ENCODE assay signal across 8 cellular contexts in the genomic region with DNA sequence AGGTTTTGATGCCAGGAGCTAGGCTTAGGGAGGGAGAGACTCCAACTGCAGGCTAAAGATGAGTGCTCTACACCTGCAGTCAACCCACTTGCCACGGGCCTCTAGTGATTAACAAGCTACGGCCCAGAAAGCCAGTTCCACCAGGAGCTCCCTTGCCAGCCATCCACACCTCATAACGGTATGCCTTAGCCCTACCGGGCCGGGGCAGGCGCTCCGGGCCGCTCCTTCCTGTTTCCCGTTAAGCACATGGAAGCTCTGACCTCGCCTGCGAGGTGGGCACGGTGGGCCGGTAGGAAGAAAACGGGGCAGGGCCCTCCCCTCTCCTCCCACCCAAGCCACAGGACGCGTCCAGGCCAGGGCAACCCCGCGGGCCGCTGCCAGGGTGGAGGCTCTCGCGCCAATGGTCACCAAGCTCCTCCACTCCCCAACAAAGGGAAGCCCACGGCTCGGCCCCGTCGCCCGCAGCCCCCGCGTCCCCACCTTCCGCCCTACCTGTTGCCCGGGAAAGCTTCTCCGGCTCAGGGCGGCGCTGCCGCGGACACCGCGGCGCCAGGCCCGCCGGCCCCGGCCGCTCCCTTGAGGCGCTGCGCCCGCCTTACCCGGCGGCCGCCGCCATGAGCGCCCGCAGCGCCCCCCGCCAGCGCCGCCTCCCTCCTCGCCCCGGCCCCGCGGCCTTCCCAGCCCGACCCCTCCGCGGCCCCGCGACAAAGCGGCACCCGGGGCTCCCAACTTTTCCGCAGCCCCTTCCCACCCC. TPM values are rescaled to one million over a fixed set of nuclear protein-coding genes. Genes with fewer than 3 reads are reported as not detected.
DNase-seq lines count a peak whose midpoint lies in the region; ATAC-seq and TF ChIP-seq lines count a peak whose summit lies in the region.

No MANE protein-coding gene starts in this region.

- no peak for TF ChIP-seq CTCF in suprapubic skin (IDR thresholded peaks at IDR 0.05)

- peak overlapping the region; percentile 92 to 95 for H3K27ac Mint-ChIP-seq in effector memory CD8-positive, alpha-beta T cell

- H3K4me1 ChIP-seq in HAP-1 = peaks cover 24% of the 10 kb centered on the region
- peaks cover 79% of the 10 kb centered on the region for H3K4me1 ChIP-seq in mononuclear cell (ENCODE audit: insufficient read depth, low read length)
- H3K4me1 ChIP-seq in suprapubic skin = peaks cover 70% of the 10 kb centered on the region

- H3K27me3 Mint-ChIP-seq in effector memory CD8-positive, alpha-beta T cell = no peaks in the 10 kb centered on the region

- no peaks in the 10 kb centered on the region for H3K27me3 ChIP-seq in HAP-1 (ENCODE audit: low read depth)
- no peaks in the 10 kb centered on the region for H3K27me3 ChIP-seq in mononuclear cell (ENCODE audit: insufficient read depth, low read length)
- no peaks in the 10 kb centered on the region for H3K27me3 ChIP-seq in suprapubic skin

- no peaks in the 10 kb centered on the region for H3K9me3 Mint-ChIP-seq in effector memory CD8-positive, alpha-beta T cell

- in situ Hi-C loops in G401 (cut with HindIII; ENCODE audit: low sequenced_read_pairs) = no loop called here
- in situ Hi-C loops in HAP-1 (cut with MboI; ENCODE audit: low sequenced_read_pairs) = no loop called here

- peaks cover 55 to 56% of the 10 kb centered on the region in 2 donors for H3K4me1 Mint-ChIP-seq in effector memory CD8-positive, alpha-beta T cell (ENCODE audit: low read depth in 2 of 2)

- no peak for TF ChIP-seq EP300 in suprapubic skin (IDR thresholded peaks at IDR 0.05)

- H3K36me3 ChIP-seq in HAP-1 (replicated peaks) (peaks cover 3% of the 10 kb centered on the region), suprapubic skin (peaks cover 2% of the 10 kb centered on the region)

- peak; percentile 45 for ATAC-seq in effector memory CD8-positive, alpha-beta T cell (replicated peaks)
- no peak for ATAC-seq in HG03139 (IDR thresholded peaks at IDR 0.05; ENCODE audit: unreplicated experiment)

- peak overlapping the region; percentile 85 to 92 for H3K4me3 Mint-ChIP-seq in effector memory CD8-positive, alpha-beta T cell

- DNase-seq in G401 (ENCODE audit: low spot score) (peak; percentile 55), HAP-1 (ENCODE audit: low spot score in 2 of 2) (peak in 1 of 2 experiments; percentile 44), NCI-H1105 treated with DMSO at 0.1 percent for 48 hours (lab: John Stamatoyannopoulos, UW) (peak; percentile 47), suprapubic skin (ENCODE audit: low spot score in 2 of 2) (peak in 1 of 2 donors; percentile 77)
- DNase-seq in activated CD8-positive, alpha-beta memory T cell treated with anti-CD3 and anti-CD28 coated beads for 48 hours (ENCODE audit: low read depth in 2 of 3, low spot score in 2 of 3) = peak in 2 of 3 experiments; percentile 22 to 38
- DNase-seq in effector memory CD8-positive, alpha-beta T cell = peak; percentile 12 to 40 (median 17)

- H3K36me3 Mint-ChIP-seq in effector memory CD8-positive, alpha-beta T cell (ENCODE audit: insufficient read depth) = peaks cover 12% of the 10 kb centered on the region

- TF ChIP-seq POLR2A in suprapubic skin (IDR thresholded peaks at IDR 0.05) = no peak

- 2% methylated on average over 18 of the region's 67 CpGs for WGBS in suprapubic skin

- H3K9me3 ChIP-seq in HAP-1 (no peaks in the 10 kb centered on the region), mononuclear cell (ENCODE audit: low read depth, low read length) (no peaks in the 10 kb centered on the region), suprapubic skin (no peaks in the 10 kb centered on the region)

- peak overlapping the region; percentile 97 for H3K27ac ChIP-seq in suprapubic skin

- H3K4me3 ChIP-seq in HAP-1 (peak overlapping the region; percentile 73), mononuclear cell (ENCODE audit: low read length) (peak overlapping the region; percentile 77), suprapubic skin (peak overlapping the region; percentile 69)

RNA-seq across cellular contexts. Expression of a gene that starts 0.6 kb away (rescaled TPM):
- 38.3 and 68.8 TPM in 2 replicates for total RNA-seq in G401 (2014; rRNA removed; shearing (Covaris generic))
- total RNA-seq in mononuclear cell (84.8 TPM), suprapubic skin (10 to 100 TPM; 46.5 to 57.9 (median 51.4) TPM)

RNA-seq across cellular contexts. Expression of a gene that starts 8.1 kb away (rescaled TPM):
- total RNA-seq in G401 (2014; rRNA removed; shearing (Covaris generic)) = 2.7 and 3.6 TPM in 2 replicates
- total RNA-seq in mononuclear cell (0.10 TPM), suprapubic skin (10 to 100 TPM; 17.6 to 67.5 (median 45.8) TPM)

RNA-seq across cellular contexts. Expression of a gene that starts 32.7 kb away (rescaled TPM):
- 8.1 and 12.7 TPM in 2 replicates for total RNA-seq in G401 (2014; rRNA removed; shearing (Covaris generic))
- total RNA-seq in mononuclear cell (14.4 TPM), suprapubic skin (10 to 100 TPM; 31.7 to 59.1 (median 35.8) TPM)

RNA-seq across cellular contexts. Expression of a gene that starts 34.2 kb away (rescaled TPM):
- 9.4 and 12.0 TPM in 2 replicates for total RNA-seq in G401 (2014; rRNA removed; shearing (Covaris generic))
- 18.2 TPM for total RNA-seq in mononuclear cell
- 10 to 100 TPM; 16.5 to 24.2 (median 20.4) TPM for total RNA-seq in suprapubic skin

RNA-seq across cellular contexts. Expression of a gene that starts 47.8 kb away (rescaled TPM):
- total RNA-seq in G401 (2014; rRNA removed; shearing (Covaris generic)) = 28.2 and 33.5 TPM in 2 replicates
- 47.3 TPM for total RNA-seq in mononuclear cell
- 10 to 100 TPM; 25.0 to 61.9 (median 38.5) TPM for total RNA-seq in suprapubic skin
